In the genomic region with DNA sequence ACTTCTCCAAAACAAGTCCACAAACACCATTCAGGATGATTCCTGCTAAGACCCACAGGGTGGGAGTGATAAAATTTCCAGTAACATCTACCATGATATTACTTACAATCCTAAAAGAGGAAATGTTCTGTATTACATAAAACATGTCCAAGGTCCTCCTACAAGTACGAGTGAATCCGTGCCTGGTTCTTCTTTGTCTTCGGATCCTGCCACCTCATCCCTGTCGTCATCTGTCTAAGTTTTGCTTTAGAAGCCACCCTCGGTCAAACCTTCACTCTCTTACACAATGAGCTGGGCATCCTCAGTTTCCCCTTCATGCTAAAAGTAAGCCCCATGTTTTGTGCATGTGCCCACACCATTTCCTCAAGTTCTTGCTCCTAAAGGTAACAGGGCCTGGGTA, we compare ENCODE assay signal across 18 cellular contexts.
A peak's percentile ranks its signal among the peaks of the same experiment; 100 is the strongest.
DNase-seq lines count a peak whose midpoint lies in the region; ATAC-seq, FAIRE-seq and TF ChIP-seq lines count a peak whose summit lies in the region.
"Had no signal": no experiment of that assay in that cellular context is flagged by ENCODE, and none has a peak within 500 bp of the region (broad histone marks: within the 10 kb centered on the region; RNA-seq: fewer than 3 reads in every experiment).

No MANE protein-coding gene starts in this region.

- no peak for ATAC-seq in A549
- no peak for ATAC-seq in activated T-helper 17 cell treated with anti-CD3 and anti-CD28 coated beads, Interleukin-2, amount 50 U/mL, for 72 hours (replicated peaks)

- WGBS in A549 (ENCODE audit: missing lambda C conversion rate) = 93% methylated on average over 5 of the region's 5 CpGs

- peaks cover 35% of the 10 kb centered on the region for H3K4me1 ChIP-seq in A549
- peaks cover 33% of the 10 kb centered on the region for H3K4me1 ChIP-seq in osteoblast (ENCODE audit: insufficient read depth, low read length)

- H3K36me3 ChIP-seq in osteoblast (ENCODE audit: insufficient read depth, low read length) = no peaks in the 10 kb centered on the region

- intact Hi-C loops in dorsolateral prefrontal cortex (cut with DNase I) = no loop called here

- H3K36me3 Mint-ChIP-seq in activated T-helper 17 cell treated with anti-CD3 and anti-CD28 coated beads, Interleukin-2, amount 50 U/mL, for 72 hours (ENCODE audit: low read depth) = no peaks in the 10 kb centered on the region
- H3K36me3 Mint-ChIP-seq: CD4-positive, CD25-positive, alpha-beta regulatory T cell had no signal

- no peak overlapping the region for H3K4me3 Mint-ChIP-seq in activated T-helper 17 cell treated with anti-CD3 and anti-CD28 coated beads, Interleukin-2, amount 50 U/mL, for 72 hours
- H3K4me3 Mint-ChIP-seq: CD4-positive, CD25-positive, alpha-beta regulatory T cell had no signal

- no peak for TF ChIP-seq POLR2A in A549 (IDR thresholded peaks at IDR 0.05; ENCODE audit: low read length)

- POLR2A ChIA-PET in A549 (lab: Yijun Ruan, JAX) = no interaction called here
- POLR2A ChIA-PET in RWPE1 (lab: Yijun Ruan, JAX; ENCODE audit: low non-redundant PET) = no interaction called here

- H3K4me3 ChIP-seq in A549 = no peak overlapping the region
- no peak overlapping the region for H3K4me3 ChIP-seq in dorsolateral prefrontal cortex
- no peak overlapping the region for H3K4me3 ChIP-seq in osteoblast (ENCODE audit: insufficient read depth, low read length)

- CTCF ChIA-PET in A549 (lab: Yijun Ruan, JAX) (no interaction called here), RWPE1 (lab: Yijun Ruan, JAX) (no interaction called here)

- H3K27me3 Mint-ChIP-seq in activated T-helper 17 cell treated with anti-CD3 and anti-CD28 coated beads, Interleukin-2, amount 50 U/mL, for 72 hours = peaks cover 9% of the 10 kb centered on the region
- H3K27me3 Mint-ChIP-seq: CD4-positive, CD25-positive, alpha-beta regulatory T cell had no signal

- no peaks in the 10 kb centered on the region for H3K4me1 Mint-ChIP-seq in activated T-helper 17 cell treated with anti-CD3 and anti-CD28 coated beads, Interleukin-2, amount 50 U/mL, for 72 hours
- H3K4me1 Mint-ChIP-seq: CD4-positive, CD25-positive, alpha-beta regulatory T cell had no signal

- H2AFZ ChIP-seq in osteoblast (ENCODE audit: low read length) = no peak overlapping the region

- H3K9me3 ChIP-seq in A549 (no peaks in the 10 kb centered on the region), osteoblast (ENCODE audit: low read depth, low read length) (no peaks in the 10 kb centered on the region)

- H3K9me3 Mint-ChIP-seq in activated T-helper 17 cell treated with anti-CD3 and anti-CD28 coated beads, Interleukin-2, amount 50 U/mL, for 72 hours = no peaks in the 10 kb centered on the region

- DNase-seq in A549 (ENCODE audit: low read depth in 1 of 2, low spot score in 1 of 2) = no peak
- no peak for DNase-seq in RWPE1 (ENCODE audit: low spot score)
- DNase-seq in dorsolateral prefrontal cortex = peak in 1 of 10 donors; percentile 29
- no peak for DNase-seq in osteoblast (ENCODE audit: insufficient read length, low spot score, missing footprints)
- no peak for DNase-seq in hypothalamus (lab: John Stamatoyannopoulos, UW)
- no peak for DNase-seq in SHP77 (lab: John Stamatoyannopoulos, UW)
- no peak for DNase-seq in NCI-H128 (lab: John Stamatoyannopoulos, UW; ENCODE audit: unreplicated experiment)
- DNase-seq: AML-193; Calu3; CD4-positive, CD25-positive, alpha-beta regulatory T cell; MV-4-11; NCI-H146; NK-92 treated with Interleukin-12 subunit alpha and Interleukin-12 subunit beta, amount 100 ng/mL, for 24 hours; SHP77 treated with DMSO at 0.1 percent for 48 hours had no signal

- no peak for TF ChIP-seq RAD21 in A549 (conservative IDR thresholded peaks at IDR 0.05 in 1 of 2, IDR thresholded peaks at IDR 0.05 in 1 of 2)

- TF ChIP-seq CTCF in A549 (IDR thresholded peaks at IDR 0.05) = no peak
- TF ChIP-seq CTCF in RWPE1 (conservative IDR thresholded peaks at IDR 0.05; ENCODE audit: low read depth) = no peak
- no peak for TF ChIP-seq CTCF in dorsolateral prefrontal cortex (IDR thresholded peaks at IDR 0.05 in 54 of 56, conservative IDR thresholded peaks at IDR 0.05 in 2 of 56; ENCODE audit: low read depth in 1 of 56, partially characterized antibody in 56 of 56)
- no peak for TF ChIP-seq CTCF in osteoblast (IDR thresholded peaks at IDR 0.05; ENCODE audit: extremely low read depth, low read depth, low read length)

- H3K27me3 ChIP-seq in dorsolateral prefrontal cortex = no peaks in the 10 kb centered on the region
- H3K27me3 ChIP-seq in osteoblast (ENCODE audit: insufficient read depth, low read length) = no peaks in the 10 kb centered on the region

- H3K79me2 ChIP-seq in osteoblast (ENCODE audit: insufficient read depth, low read length) = peaks cover 4% of the 10 kb centered on the region

- H3K27ac ChIP-seq in A549 (peak overlapping the region; percentile 54 to 87; a peak in 5 of 6 replicates), RWPE1 (peak overlapping the region; percentile 26; the same call in 1 of the 2 replicates), dorsolateral prefrontal cortex (peak overlapping the region in 55 of 59 donors; percentile 4 to 93 (median 70)), osteoblast (ENCODE audit: low read depth, low read length) (peak overlapping the region; percentile 88)

- no peak for FAIRE-seq in A549 (lab: Jason Lieb, UNC)
- FAIRE-seq: G401.6, GM12891, HTR-8/SVneo had no signal

- H4K20me1 ChIP-seq in osteoblast (ENCODE audit: insufficient read depth, low read length) = no peaks in the 10 kb centered on the region

- H3K4me2 ChIP-seq in A549 (no peak overlapping the region), osteoblast (ENCODE audit: insufficient read depth, low read length) (no peak overlapping the region)

- no peak for TF ChIP-seq EP300 in A549 (IDR thresholded peaks at IDR 0.05)

- H3K27ac Mint-ChIP-seq in activated T-helper 17 cell treated with anti-CD3 and anti-CD28 coated beads, Interleukin-2, amount 50 U/mL, for 72 hours = no peak overlapping the region
- H3K27ac Mint-ChIP-seq: CD4-positive, CD25-positive, alpha-beta regulatory T cell had no signal

TF ChIP-seq in A549, 52 proteins besides CTCF, POLR2A, EP300 and RAD21:
- TF ChIP-seq ZNF302 (CRISPR knock-in tag; IDR thresholded peaks at IDR 0.05) = no peak
- TF ChIP-seq FOSB (CRISPR knock-in tag; IDR thresholded peaks at IDR 0.05) = no peak
- TF ChIP-seq, protein P1, sequence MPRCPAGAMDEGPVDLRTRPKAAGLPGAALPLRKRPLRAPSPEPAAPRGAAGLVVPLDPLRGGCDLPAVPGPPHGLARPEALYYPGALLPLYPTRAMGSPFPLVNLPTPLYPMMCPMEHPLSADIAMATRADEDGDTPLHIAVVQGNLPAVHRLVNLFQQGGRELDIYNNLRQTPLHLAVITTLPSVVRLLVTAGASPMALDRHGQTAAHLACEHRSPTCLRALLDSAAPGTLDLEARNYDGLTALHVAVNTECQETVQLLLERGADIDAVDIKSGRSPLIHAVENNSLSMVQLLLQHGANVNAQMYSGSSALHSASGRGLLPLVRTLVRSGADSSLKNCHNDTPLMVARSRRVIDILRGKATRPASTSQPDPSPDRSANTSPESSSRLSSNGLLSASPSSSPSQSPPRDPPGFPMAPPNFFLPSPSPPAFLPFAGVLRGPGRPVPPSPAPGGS (IDR thresholded peaks at IDR 0.05) = no peak
- no peak for TF ChIP-seq TP53 (CRISPR knock-in tag; IDR thresholded peaks at IDR 0.05)
- no peak for TF ChIP-seq HOXB5 (CRISPR knock-in tag; IDR thresholded peaks at IDR 0.05)
- TF ChIP-seq JUN (IDR thresholded peaks at IDR 0.05) = no peak
- TF ChIP-seq GATA3 (IDR thresholded peaks at IDR 0.05; ENCODE audit: borderline replicate concordance) = no peak

Comparison
In these comparisons a context has a peak if more than half of its experiments do, and no peak if none do; other contexts are left out.
1. H3K27ac ChIP-seq: peak in every context shown above with its lines; median percentile 88 in osteoblast; 70 in A549; 70 in dorsolateral prefrontal cortex; 26 in RWPE1.